24 cellular contexts compared by ENCODE assay signal in genomic region chr19:53960886-53961285, GRCh38. TPM values are rescaled to one million over a fixed set of nuclear protein-coding genes. Genes with fewer than 3 reads are reported as not detected.
DNase-seq lines count a peak whose midpoint lies in the region; ATAC-seq and TF ChIP-seq lines count a peak whose summit lies in the region.
"Had no signal": no experiment of that assay in that cellular context is flagged by ENCODE, and none has a peak within 500 bp of the region (broad histone marks: within the 10 kb centered on the region; RNA-seq: fewer than 3 reads in every experiment).

No MANE protein-coding gene starts in this region.

- H3K36me3 Mint-ChIP-seq in GM23338 (ENCODE audit: low read depth), result peaks cover 25% of the 10 kb centered on the region
- H3K36me3 Mint-ChIP-seq in glutamatergic neuron (ENCODE audit: unreplicated experiment), result peaks cover 5% of the 10 kb centered on the region
- peaks cover 7% of the 10 kb centered on the region for H3K36me3 Mint-ChIP-seq in neural progenitor cell
- H3K36me3 Mint-ChIP-seq: activated naive CD8-positive, alpha-beta T cell; CD4-positive, alpha-beta memory T cell had no signal

- no peaks in the 10 kb centered on the region for H3K9me2 ChIP-seq in GM23338 (ENCODE audit: insufficient read depth)

- H4K20me1 ChIP-seq in GM23338 (replicated peaks; ENCODE audit: insufficient read depth), result peaks cover 13% of the 10 kb centered on the region
- peaks cover 13% of the 10 kb centered on the region for H4K20me1 ChIP-seq in neural progenitor cell (ENCODE audit: low read depth)

- no peaks in the 10 kb centered on the region for H3K36me3 ChIP-seq in GM23338 (ENCODE audit: insufficient read depth)
- H3K36me3 ChIP-seq in neural progenitor cell, result no peaks in the 10 kb centered on the region
- no peaks in the 10 kb centered on the region for H3K36me3 ChIP-seq in colonic mucosa
- H3K36me3 ChIP-seq: neutrophil had no signal

- peaks cover 45% of the 10 kb centered on the region for H3K79me2 ChIP-seq in GM23338 (replicated peaks; ENCODE audit: insufficient read depth)
- no peaks in the 10 kb centered on the region for H3K79me2 ChIP-seq in neural progenitor cell (ENCODE audit: low read depth)

- TF ChIP-seq CTCF in GM23338 (conservative IDR thresholded peaks at IDR 0.05; ENCODE audit: low read depth in 2 of 2), result no peak
- no peak for TF ChIP-seq CTCF in glutamatergic neuron (IDR thresholded peaks at IDR 0.05; ENCODE audit: partially characterized antibody, unreplicated experiment)
- no peak for TF ChIP-seq CTCF in neural progenitor cell (IDR thresholded peaks at IDR 0.05)
- no peak for TF ChIP-seq CTCF in colonic mucosa (IDR thresholded peaks at IDR 0.05)

- intact Hi-C loops in colonic mucosa (cut with DNase I), result no loop called here

- DNase-seq in GM23338 (ENCODE audit: low spot score) (peak; percentile 59), UCSD-AML1 (lab: John Stamatoyannopoulos, UW; ENCODE audit: unreplicated experiment) (peak; percentile 34), glutamatergic neuron (no peak), neural progenitor cell (ENCODE audit: low spot score) (no peak), NCI-H524 treated with DMSO at 0.1 percent for 48 hours (lab: John Stamatoyannopoulos, UW) (no peak), colonic mucosa (no peak)
- DNase-seq: activated CD4-positive, alpha-beta T cell treated with anti-CD3 and anti-CD28 coated beads for 48 hours; CD4-positive, alpha-beta memory T cell; DMS 273 treated with DMSO at 0.1 percent for 48 hours; left ventricle myocardium superior; MV-4-11; NCI-H1694 treated with DMSO at 0.1 percent for 48 hours; psoas muscle had no signal

- peak overlapping the region; percentile 92; the same call in 1 of the 2 replicates for H3K27ac ChIP-seq in GM23338 (ENCODE audit: low read depth)
- H3K27ac ChIP-seq in neural progenitor cell, result no peak overlapping the region
- H3K27ac ChIP-seq in colonic mucosa, result no peak overlapping the region
- H3K27ac ChIP-seq: KMS-11, neutrophil, psoas muscle had no signal

- H3K27ac Mint-ChIP-seq in GM23338 (0 out of 2 replicates have a peak overlapping the region, but pooled peaks have one; percentile 2), glutamatergic neuron (ENCODE audit: unreplicated experiment) (no peak overlapping the region), neural progenitor cell (peak overlapping the region; percentile 12)
- H3K27ac Mint-ChIP-seq: activated naive CD8-positive, alpha-beta T cell; activated T-helper 17 cell treated with anti-CD3 and anti-CD28 coated beads, Interleukin-2, amount 50 U/mL, for 72 hours; CD4-positive, alpha-beta memory T cell; T-helper 1 cell treated with Interleukin-12 subunit alpha and Interleukin-12 subunit beta and Interleukin-4 antibody, amounts not matched to agents 30 μg/mL and 1 μg/mL, for 36 hours had no signal

- H3K4me1 Mint-ChIP-seq in GM23338, result peaks cover 54% of the 10 kb centered on the region
- H3K4me1 Mint-ChIP-seq in glutamatergic neuron (ENCODE audit: low read depth, unreplicated experiment), result peaks cover 25% of the 10 kb centered on the region
- H3K4me1 Mint-ChIP-seq in neural progenitor cell, result peaks cover 57% of the 10 kb centered on the region

- H3K4me3 ChIP-seq in GM23338 (peak overlapping the region; percentile 98), neural progenitor cell (peak overlapping the region; percentile 43), colonic mucosa (no peak overlapping the region)
- H3K4me3 ChIP-seq: psoas muscle had no signal

- ATAC-seq in GM23338, result no peak
- no peak for ATAC-seq in HG03108 (IDR thresholded peaks at IDR 0.05; ENCODE audit: unreplicated experiment)
- ATAC-seq in GM21528 (IDR thresholded peaks at IDR 0.05; ENCODE audit: low FRiP score, unreplicated experiment), result no peak
- ATAC-seq: activated T-helper 17 cell treated with anti-CD3 and anti-CD28 coated beads, Interleukin-2, amount 50 U/mL, for 72 hours; HCT116; left ventricle myocardium superior; psoas muscle had no signal

- H3K27me3 Mint-ChIP-seq in GM23338 (ENCODE audit: insufficient read depth, low read depth, poor library complexity), result peaks cover 32% of the 10 kb centered on the region
- H3K27me3 Mint-ChIP-seq in glutamatergic neuron (ENCODE audit: unreplicated experiment), result peaks cover 21% of the 10 kb centered on the region
- peaks cover 8% of the 10 kb centered on the region for H3K27me3 Mint-ChIP-seq in neural progenitor cell (ENCODE audit: insufficient read depth, low read depth)

- H3K9me3 ChIP-seq in neural progenitor cell (ENCODE audit: low read depth) (no peaks in the 10 kb centered on the region), colonic mucosa (no peaks in the 10 kb centered on the region)
- H3K9me3 ChIP-seq: neutrophil, psoas muscle had no signal

- no peaks in the 10 kb centered on the region; the same call in 2 of the 3 replicates for H3K9me3 Mint-ChIP-seq in GM23338
- H3K9me3 Mint-ChIP-seq in glutamatergic neuron (ENCODE audit: unreplicated experiment), result peaks cover 14% of the 10 kb centered on the region
- H3K9me3 Mint-ChIP-seq in neural progenitor cell, result no peaks in the 10 kb centered on the region
- H3K9me3 Mint-ChIP-seq: activated T-helper 17 cell treated with anti-CD3 and anti-CD28 coated beads, Interleukin-2, amount 50 U/mL, for 72 hours; T-helper 1 cell treated with Interleukin-12 subunit alpha and Interleukin-12 subunit beta and Interleukin-4 antibody, amounts not matched to agents 30 μg/mL and 1 μg/mL, for 36 hours had no signal

- H3K4me1 ChIP-seq in GM23338 (ENCODE audit: insufficient read depth) (peaks cover 36% of the 10 kb centered on the region), neural progenitor cell (peaks cover 38% of the 10 kb centered on the region), colonic mucosa (no peaks in the 10 kb centered on the region)
- H3K4me1 ChIP-seq: psoas muscle had no signal

- no peak overlapping the region for H2AFZ ChIP-seq in GM23338
- H2AFZ ChIP-seq in neural progenitor cell (replicated peaks), result no peak overlapping the region

- H3K4me2 ChIP-seq in GM23338 (peak overlapping the region; percentile 100), neural progenitor cell (peak overlapping the region; percentile 74)
- H3K4me2 ChIP-seq: KMS-11 had no signal

- H3K9ac ChIP-seq in neural progenitor cell, result no peak overlapping the region
- no peak overlapping the region for H3K9ac ChIP-seq in colonic mucosa (ENCODE audit: low read depth in 2 of 2, low read length in 2 of 2)
- H3K9ac ChIP-seq: KMS-11 had no signal

- H3K4me3 Mint-ChIP-seq in GM23338 (peak overlapping the region; percentile 84), glutamatergic neuron (ENCODE audit: unreplicated experiment) (peak overlapping the region; percentile 100), neural progenitor cell (peak overlapping the region; percentile 79)
- H3K4me3 Mint-ChIP-seq: activated naive CD8-positive, alpha-beta T cell; activated T-helper 17 cell treated with anti-CD3 and anti-CD28 coated beads, Interleukin-2, amount 50 U/mL, for 72 hours; CD4-positive, alpha-beta memory T cell; T-helper 1 cell treated with Interleukin-12 subunit alpha and Interleukin-12 subunit beta and Interleukin-4 antibody, amounts not matched to agents 30 μg/mL and 1 μg/mL, for 36 hours had no signal

- H3K27me3 ChIP-seq in GM23338 (ENCODE audit: insufficient read depth) (no peaks in the 10 kb centered on the region), neural progenitor cell (peaks cover 98% of the 10 kb centered on the region), colonic mucosa (peaks cover 29% of the 10 kb centered on the region)

- H3F3A ChIP-seq in GM23338 (replicated peaks; ENCODE audit: low read depth) (peaks cover 9% of the 10 kb centered on the region; the same call in 1 of the 2 replicates), neural progenitor cell (ENCODE audit: low read depth) (peaks cover 30% of the 10 kb centered on the region)

TF ChIP-seq in GM23338, 12 proteins besides CTCF, POLR2A, EP300 and RAD21:
- TF ChIP-seq JUNB (IDR thresholded peaks at IDR 0.05; ENCODE audit: unreplicated experiment) (no peak), EZH2 (IDR thresholded peaks at IDR 0.05; ENCODE audit: low read depth, unreplicated experiment) (no peak), EZH2phosphoT487 (IDR thresholded peaks at IDR 0.05; ENCODE audit: unreplicated experiment) (no peak), STAT1 (IDR thresholded peaks at IDR 0.05; ENCODE audit: unreplicated experiment) (no peak), POLR2AphosphoS5 (IDR thresholded peaks at IDR 0.05; ENCODE audit: low read depth) (no peak)
- TF ChIP-seq, protein P1, sequence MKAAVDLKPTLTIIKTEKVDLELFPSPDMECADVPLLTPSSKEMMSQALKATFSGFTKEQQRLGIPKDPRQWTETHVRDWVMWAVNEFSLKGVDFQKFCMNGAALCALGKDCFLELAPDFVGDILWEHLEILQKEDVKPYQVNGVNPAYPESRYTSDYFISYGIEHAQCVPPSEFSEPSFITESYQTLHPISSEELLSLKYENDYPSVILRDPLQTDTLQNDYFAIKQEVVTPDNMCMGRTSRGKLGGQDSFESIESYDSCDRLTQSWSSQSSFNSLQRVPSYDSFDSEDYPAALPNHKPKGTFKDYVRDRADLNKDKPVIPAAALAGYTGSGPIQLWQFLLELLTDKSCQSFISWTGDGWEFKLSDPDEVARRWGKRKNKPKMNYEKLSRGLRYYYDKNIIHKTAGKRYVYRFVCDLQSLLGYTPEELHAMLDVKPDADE (IDR thresholded peaks at IDR 0.05), result no peak

RNA-seq across cellular contexts. Expression of gene CACNG8, which starts 1.9 kb away (rescaled TPM):
- total RNA-seq in GM23338 (2014; rRNA removed; shearing (Covaris generic)), result 3.1 and 3.9 TPM in 2 replicates
- polyA plus RNA-seq in GM23338 (2016; fragmentation: Nextera tagmentation; extraction: Ambion mirVana), result 2.2 TPM in 2 replicates
- 4.3 TPM for total RNA-seq in glutamatergic neuron (ENCODE audit: unreplicated experiment)
- total RNA-seq in neural progenitor cell (ENCODE audit: low replicate concordance), result 0.02 and 0.37 TPM in 2 replicates
- total RNA-seq in colonic mucosa, result under 1 TPM; 0.02 to 0.03 TPM
- total RNA-seq: CD4-positive, alpha-beta memory T cell; mononuclear cell had no signal
- polyA plus RNA-seq: CD4-positive, alpha-beta memory T cell had no signal

RNA-seq across cellular contexts. Expression of gene CACNG6, which starts 30.6 kb away (rescaled TPM):
- 0.23 and 0.38 TPM in 2 replicates for total RNA-seq in GM23338 (2014; rRNA removed; shearing (Covaris generic))
- polyA plus RNA-seq in GM23338 (2016; fragmentation: Nextera tagmentation; extraction: Ambion mirVana), result 1.5 and 1.8 TPM in 2 replicates
- 0.74 TPM for total RNA-seq in glutamatergic neuron (ENCODE audit: unreplicated experiment)
- 1.0 TPM in 1 of 2 replicates, not detected in the other for total RNA-seq in neural progenitor cell (ENCODE audit: low replicate concordance)
- not detected for total RNA-seq in colonic mucosa
- total RNA-seq: activated T-helper 17 cell treated with anti-CD3 and anti-CD28 coated beads, Interleukin-2, amount 50 U/mL, for 72 hours; CD4-positive, alpha-beta memory T cell; chondrocyte; left ventricle myocardium superior; mononuclear cell had no signal
- polyA plus RNA-seq: CD4-positive, alpha-beta memory T cell had no signal

RNA-seq across cellular contexts. Expression of gene CACNG7, which starts 51.8 kb away (rescaled TPM):
- total RNA-seq in GM23338 (2014; rRNA removed; shearing (Covaris generic)), result 15.6 and 17.9 TPM in 2 replicates
- 9.4 and 9.8 TPM in 2 replicates for polyA plus RNA-seq in GM23338 (2016; fragmentation: Nextera tagmentation; extraction: Ambion mirVana)
- 60.4 TPM for total RNA-seq in glutamatergic neuron (ENCODE audit: unreplicated experiment)
- 6.7 and 27.3 TPM in 2 replicates for total RNA-seq in neural progenitor cell (ENCODE audit: low replicate concordance)
- total RNA-seq in colonic mucosa, result under 1 TPM in 1 of 2 donors, not detected in 1; 0.16 TPM
- total RNA-seq: activated T-helper 17 cell treated with anti-CD3 and anti-CD28 coated beads, Interleukin-2, amount 50 U/mL, for 72 hours; CD4-positive, alpha-beta memory T cell; chondrocyte; HT-29; left ventricle myocardium superior; mononuclear cell; psoas muscle had no signal
- polyA plus RNA-seq: CD4-positive, alpha-beta memory T cell had no signal

Comparison
In these comparisons a context has a peak if more than half of its experiments do, and no peak if none do; other contexts are left out.
1. DNase-seq: peak in GM23338 (single experiment) and UCSD-AML1 (single experiment); none in glutamatergic neuron (single experiment), neural progenitor cell (single experiment), NCI-H524 treated with DMSO at 0.1 percent for 48 hours (single experiment) and colonic mucosa (single experiment).
2. Peak in every context shown above with its lines, with median percentiles within 50 percentile points of each other: H3K4me3 Mint-ChIP-seq.